Comparison of ENCODE assay signal across 8 cellular contexts in genomic region chr4:88211473-88212252, GRCh38. TPM values are rescaled to one million over a fixed set of nuclear protein-coding genes. Genes with fewer than 3 reads are reported as not detected.
A peak's percentile ranks its signal among the peaks of the same experiment; 100 is the strongest.
DNase-seq lines count a peak whose midpoint lies in the region; ATAC-seq and TF ChIP-seq lines count a peak whose summit lies in the region.

No MANE protein-coding gene starts in this region.

- H3K36me3 Mint-ChIP-seq in activated B cell treated with CpG ODN at 0.5 μM for 24 hours (ENCODE audit: low read depth): no peaks in the 10 kb centered on the region

- TF ChIP-seq CTCF in GM20000 (IDR thresholded peaks at IDR 0.05; ENCODE audit: extremely low read depth, missing control alignments) (peak; percentile 50), NB4 (IDR thresholded peaks at IDR 0.05; ENCODE audit: low read depth, low read length) (peak; percentile 31), activated B cell treated with CpG ODN at 0.5 μM for 24 hours (IDR thresholded peaks at IDR 0.05) (peak; percentile 21)

- H3K4me3 Mint-ChIP-seq in activated B cell treated with CpG ODN at 0.5 μM for 24 hours: no peak overlapping the region

- H3K9me3 Mint-ChIP-seq in activated B cell treated with CpG ODN at 0.5 μM for 24 hours: no peaks in the 10 kb centered on the region

- H3K27ac Mint-ChIP-seq in activated B cell treated with CpG ODN at 0.5 μM for 24 hours: no peak overlapping the region

- TF ChIP-seq POLR2A in NB4 (IDR thresholded peaks at IDR 0.05; ENCODE audit: extremely low read depth, insufficient read length): no peak

- ATAC-seq in activated B cell treated with CpG ODN at 0.5 μM for 24 hours (ENCODE audit: low read depth) (peak; percentile 37), GM18517 (IDR thresholded peaks at IDR 0.05; ENCODE audit: unreplicated experiment) (no peak)

- POLR2A ChIA-PET in activated B cell treated with CpG ODN at 0.5 μM for 24 hours (lab: Charles Lee): interaction anchor here (0.9 to 1.1 kb wide), 2 partner anchors 178 to 312 kb away, joined by 6 to 9 read pairs; partner anchors contain the start of gene PYURF

- no peaks in the 10 kb centered on the region for H3K4me1 Mint-ChIP-seq in activated B cell treated with CpG ODN at 0.5 μM for 24 hours

- DNase-seq in NCI-H2171 treated with DMSO at 0.1 percent for 48 hours (lab: John Stamatoyannopoulos, UW) (peak; percentile 15), NCI-H2171 (lab: John Stamatoyannopoulos, UW) (no peak), GM20000 (ENCODE audit: low spot score) (peak; percentile 43), NB4 (ENCODE audit: low read depth) (peak; percentile 62), activated B cell treated with CpG ODN at 0.5 μM for 24 hours (no peak), fibroblast of gingiva (ENCODE audit: low read depth) (peak; percentile 11), occipital lobe (lab: John Stamatoyannopoulos, UW) (peak; percentile 18)

- CTCF ChIA-PET in activated B cell treated with CpG ODN at 0.5 μM for 24 hours (lab: Charles Lee): interaction anchor here (0.8 to 4.3 kb wide), 22 partner anchors 14 to 533 kb away, joined by 3 to 64 read pairs (median 4); partner anchors contain the start of gene SPP1

- H3K4me3 ChIP-seq in NB4 (ENCODE audit: low read depth, low read length): no peak overlapping the region

- peaks cover 7% of the 10 kb centered on the region for H3K27me3 Mint-ChIP-seq in activated B cell treated with CpG ODN at 0.5 μM for 24 hours

- intact Hi-C loops in activated B cell treated with CpG ODN at 0.5 μM for 24 hours (cut with micrococcal nuclease): loop anchor here (1.0 to 10.0 kb wide), 7 partner anchors 178 to 1717 kb away; no protein-coding TSS in a partner anchor

RNA-seq across cellular contexts. Expression of gene ABCG2, which starts 53.2 kb away (rescaled TPM):
- total RNA-seq in activated B cell treated with CpG ODN at 0.5 μM for 24 hours: 0.13 and 0.20 TPM in 2 replicates
- 25.1 TPM for total RNA-seq in occipital lobe

Comparison
In these comparisons a context has a peak if more than half of its experiments do, and no peak if none do; other contexts are left out.
1. DNase-seq: peak in NCI-H2171 treated with DMSO at 0.1 percent for 48 hours (single experiment), GM20000 (single experiment), NB4 (single experiment), fibroblast of gingiva (single experiment) and occipital lobe (single experiment); none in NCI-H2171 (single experiment) and activated B cell treated with CpG ODN at 0.5 μM for 24 hours (single experiment).
2. RNA of gene ABCG2, which starts 53.2 kb away (total RNA-seq): 25.1 TPM in occipital lobe (single experiment); 0.13 to 0.20 TPM in activated B cell treated with CpG ODN at 0.5 μM for 24 hours; every median in the first group is over 10 times any median in the second.
3. Peak in every context shown above with its lines, with median percentiles within 50 percentile points of each other: CTCF ChIP-seq.